ENCODE assay signal across 8 cellular contexts in the genomic region with DNA sequence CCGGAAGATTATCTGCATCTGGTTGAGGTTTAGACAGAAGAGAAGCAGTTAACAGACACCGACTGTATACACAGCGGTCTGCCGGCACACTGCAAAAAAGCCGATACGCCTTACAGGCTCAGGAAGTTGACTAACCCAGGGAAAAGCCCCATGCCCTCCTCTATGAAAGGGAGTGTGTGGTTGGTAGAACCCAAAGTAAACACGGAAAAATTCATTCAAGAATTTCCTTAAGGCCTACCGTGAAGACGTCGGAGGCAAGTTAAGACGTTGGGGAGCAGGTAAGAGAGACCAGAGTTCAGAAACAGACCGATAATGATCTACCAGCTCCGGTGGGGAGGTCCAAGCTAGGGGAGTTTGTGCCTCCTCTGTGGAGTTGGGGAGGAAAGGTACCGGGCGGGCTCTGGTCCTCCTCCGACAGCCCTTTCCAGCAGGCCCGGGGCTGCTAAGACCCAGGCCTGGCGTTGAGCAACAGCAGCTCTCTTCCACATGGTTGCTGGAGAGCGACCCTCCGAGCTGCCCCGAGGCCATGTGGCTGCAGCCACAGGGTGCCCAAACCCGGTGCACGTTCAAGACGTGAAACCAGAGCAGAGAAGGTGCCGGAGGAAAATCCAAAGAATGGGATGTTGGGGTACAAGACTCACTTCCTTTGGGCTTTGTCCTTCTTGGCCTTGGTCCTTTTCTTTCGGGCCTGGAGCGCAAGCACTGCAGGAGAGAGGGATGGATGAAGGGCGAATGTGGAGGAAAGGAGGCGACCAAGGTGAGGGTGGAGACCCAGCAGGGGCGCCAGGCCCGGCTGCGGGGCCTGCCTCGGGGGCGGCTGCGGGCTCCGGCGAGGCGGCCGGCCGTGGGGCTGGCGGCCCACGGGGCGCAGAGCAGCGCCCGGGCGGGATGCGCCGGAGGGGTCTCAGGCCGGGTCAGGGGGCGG. TPM values are rescaled to one million over a fixed set of nuclear protein-coding genes. Genes with fewer than 3 reads are reported as not detected.
A peak's percentile ranks its signal among the peaks of the same experiment; 100 is the strongest.
DNase-seq lines count a peak whose midpoint lies in the region; ATAC-seq and TF ChIP-seq lines count a peak whose summit lies in the region.

No MANE protein-coding gene starts in this region.

- peaks cover 11% of the 10 kb centered on the region for H3K79me1 ChIP-seq in mesendoderm (ENCODE audit: low read length)

- H2AK5ac ChIP-seq in mesendoderm (ENCODE audit: low read length), result peak overlapping the region; percentile 11

- H2BK5ac ChIP-seq in mesendoderm (ENCODE audit: low read length), result peak overlapping the region; percentile 13

- H3K36me3 ChIP-seq in GM06990 (ENCODE audit: control insufficient read depth, insufficient read depth, low read length), result no peaks in the 10 kb centered on the region
- H3K36me3 ChIP-seq in ectodermal cell (ENCODE audit: control insufficient read depth, insufficient read depth, low read length), result peaks cover 4% of the 10 kb centered on the region
- H3K36me3 ChIP-seq in mesendoderm (ENCODE audit: control insufficient read depth, insufficient read depth, low read length), result no peaks in the 10 kb centered on the region

- peak; percentile 25 for ATAC-seq in GM21825 (IDR thresholded peaks at IDR 0.05; ENCODE audit: unreplicated experiment)

- peak overlapping the region; percentile 96 for H3K9ac ChIP-seq in mesendoderm (ENCODE audit: low read length)

- no peaks in the 10 kb centered on the region for H3K27me3 ChIP-seq in GM06990 (replicated peaks; ENCODE audit: control insufficient read depth, insufficient read depth, low read length)
- no peaks in the 10 kb centered on the region for H3K27me3 ChIP-seq in ectodermal cell (ENCODE audit: control insufficient read depth, insufficient read depth, low read length, poor library complexity, severe bottlenecking)
- no peaks in the 10 kb centered on the region for H3K27me3 ChIP-seq in mesendoderm (ENCODE audit: insufficient read depth, low read length, poor library complexity)

- peak overlapping the region; percentile 92 for H3K27ac Mint-ChIP-seq in activated CD4-positive, alpha-beta T cell treated with anti-CD3 and anti-CD28 coated beads, Interleukin-2, amount 10 ng/mL, durations not matched to agents 7 days and 5 days

- peak overlapping the region; percentile 78 for H3K4me3 ChIP-seq in GM06990 (replicated peaks; ENCODE audit: low read depth, low read length)
- peak overlapping the region; percentile 80 for H3K4me3 ChIP-seq in LNCaP clone FGC (ENCODE audit: low read depth, low read length)
- peak overlapping the region; percentile 90 for H3K4me3 ChIP-seq in ectodermal cell (ENCODE audit: insufficient read depth, low read depth, low read length)
- H3K4me3 ChIP-seq in mesendoderm (ENCODE audit: low read length), result peak overlapping the region; percentile 91

- peak overlapping the region; percentile 85 for H3K18ac ChIP-seq in mesendoderm (ENCODE audit: low read length)

- H3K9me3 ChIP-seq in ectodermal cell (ENCODE audit: control insufficient read depth, low read length), result no peaks in the 10 kb centered on the region

- H2BK15ac ChIP-seq in mesendoderm (replicated peaks; ENCODE audit: low read depth), result no peak overlapping the region

- peaks cover 34% of the 10 kb centered on the region for H3K79me2 ChIP-seq in mesendoderm (ENCODE audit: control insufficient read depth, insufficient read depth, low read length)

- POLR2A ChIA-PET in activated CD4-positive, alpha-beta T cell treated with anti-CD3 and anti-CD28 coated beads, Interleukin-2, amount 10 ng/mL, durations not matched to agents 7 days and 5 days (lab: Charles Lee), result no interaction called here

- peak overlapping the region; percentile 85 for H3K4me2 ChIP-seq in mesendoderm (ENCODE audit: low read length)

- H3K4me3 Mint-ChIP-seq in activated CD4-positive, alpha-beta T cell treated with anti-CD3 and anti-CD28 coated beads, Interleukin-2, amount 10 ng/mL, durations not matched to agents 7 days and 5 days, result peak overlapping the region; percentile 93

- CTCF ChIA-PET in activated CD4-positive, alpha-beta T cell treated with anti-CD3 and anti-CD28 coated beads, Interleukin-2, amount 10 ng/mL, durations not matched to agents 7 days and 5 days (lab: Charles Lee), result interaction anchor here (1.4 kb wide), 1 partner anchor 89 kb away, joined by 3 read pairs; no protein-coding TSS in a partner anchor

- H2BK120ac ChIP-seq in mesendoderm (ENCODE audit: low read depth, low read length), result no peak overlapping the region

- TF ChIP-seq CTCF in GM06990 (IDR thresholded peaks at IDR 0.05; ENCODE audit: insufficient read depth, low read length, poor library complexity, severe bottlenecking) (no peak), LNCaP clone FGC (IDR thresholded peaks at IDR 0.05; ENCODE audit: control insufficient read depth, extremely low read depth, insufficient read depth) (no peak)

- peak overlapping the region; percentile 84 for H3K4ac ChIP-seq in mesendoderm (ENCODE audit: low read depth, low read length)

- H3K27ac ChIP-seq in ectodermal cell (ENCODE audit: insufficient read depth, low read depth, low read length, poor library complexity, severe bottlenecking), result no peak overlapping the region
- no peak overlapping the region for H3K27ac ChIP-seq in mesendoderm (ENCODE audit: low read depth, low read length)

- H3K36me3 Mint-ChIP-seq in activated CD4-positive, alpha-beta T cell treated with anti-CD3 and anti-CD28 coated beads, Interleukin-2, amount 10 ng/mL, durations not matched to agents 7 days and 5 days (ENCODE audit: low read depth), result peaks cover 20% of the 10 kb centered on the region

- DNase-seq in GM06990 (ENCODE audit: extremely low read depth, insufficient read length) (peak; percentile 49), LNCaP clone FGC (ENCODE audit: low read depth) (no peak), mesendoderm (peak; percentile 79), OCI-M2 (lab: John Stamatoyannopoulos, UW; ENCODE audit: unreplicated experiment) (no peak)
- DNase-seq in activated CD4-positive, alpha-beta T cell treated with anti-CD3 and anti-CD28 coated beads, Interleukin-2, amount 10 ng/mL, durations not matched to agents 7 days and 5 days, result peak; percentile 56
- DNase-seq in stimulated activated CD8-positive, alpha-beta memory T cell treated with anti-CD3 and anti-CD28 coated beads, Interleukin-15, amount 100 ng/mL, for 4 hours (ENCODE audit: low read depth in 2 of 2), result peak; percentile 22 to 32

- no peak overlapping the region for H4K8ac ChIP-seq in mesendoderm (ENCODE audit: low read depth, low read length)

- no peaks in the 10 kb centered on the region for H3K9me3 Mint-ChIP-seq in activated CD4-positive, alpha-beta T cell treated with anti-CD3 and anti-CD28 coated beads, Interleukin-2, amount 10 ng/mL, durations not matched to agents 7 days and 5 days

- no peak overlapping the region for H4K5ac ChIP-seq in mesendoderm (ENCODE audit: low read length)

- 1% methylated on average over 50 of the region's 50 CpGs for WGBS in ectodermal cell, 2 experiments
- whole genome bisulfite sequencing in mesendoderm (ENCODE audit: extremely low coverage, insufficient coverage, low lambda C conversion rate), result no CpG with 5 or more reads among the region's 50 CpGs

- peak overlapping the region; percentile 88 for H3K56ac ChIP-seq in mesendoderm (ENCODE audit: low read length)

- H3K4me1 Mint-ChIP-seq in activated CD4-positive, alpha-beta T cell treated with anti-CD3 and anti-CD28 coated beads, Interleukin-2, amount 10 ng/mL, durations not matched to agents 7 days and 5 days, result peaks cover 43% of the 10 kb centered on the region

- H3K23ac ChIP-seq in mesendoderm (ENCODE audit: low read length), result peak overlapping the region; percentile 59

- no peaks in the 10 kb centered on the region for H3K27me3 Mint-ChIP-seq in activated CD4-positive, alpha-beta T cell treated with anti-CD3 and anti-CD28 coated beads, Interleukin-2, amount 10 ng/mL, durations not matched to agents 7 days and 5 days

- peaks cover 7% of the 10 kb centered on the region for H3K4me1 ChIP-seq in ectodermal cell (ENCODE audit: control insufficient read depth, insufficient read depth, low read length)
- H3K4me1 ChIP-seq in mesendoderm (ENCODE audit: control insufficient read depth, low read depth, low read length), result no peaks in the 10 kb centered on the region

RNA-seq across cellular contexts. Expression of gene SRPK1, which starts 0.8 kb away (rescaled TPM):
- 10 to 100 TPM; 65.9 to 66.0 TPM for total RNA-seq in activated CD4-positive, alpha-beta T cell treated with anti-CD3 and anti-CD28 coated beads, Interleukin-2, amount 10 ng/mL, durations not matched to agents 7 days and 5 days
- polyA plus RNA-seq in ectodermal cell (2013, experiment 1 of 4), result 82.2 TPM
- polyA plus RNA-seq in ectodermal cell (2013, experiment 2 of 4), result 76.2 TPM
- 55.0 TPM for polyA plus RNA-seq in ectodermal cell (2013, experiment 3 of 4)
- 59.1 TPM for polyA plus RNA-seq in ectodermal cell (2013, experiment 4 of 4)
- 76.2 TPM for polyA plus RNA-seq in mesendoderm (2013, experiment 1 of 2)
- 77.5 TPM for polyA plus RNA-seq in mesendoderm (2013, experiment 2 of 2)

Comparison
In these comparisons a context has a peak if more than half of its experiments do, and no peak if none do; other contexts are left out.
1. DNase-seq: peak in GM06990 (single experiment), activated CD4-positive, alpha-beta T cell treated with anti-CD3 and anti-CD28 coated beads, Interleukin-2, amount 10 ng/mL, durations not matched to agents 7 days and 5 days (single experiment), mesendoderm (single experiment) and stimulated activated CD8-positive, alpha-beta memory T cell treated with anti-CD3 and anti-CD28 coated beads, Interleukin-15, amount 100 ng/mL, for 4 hours (2 of 2); none in LNCaP clone FGC (single experiment) and OCI-M2 (single experiment).
2. Peak in every context shown above with its lines, with median percentiles within 50 percentile points of each other: H3K4me3 ChIP-seq.